ENCODE assay signal across 10 cellular contexts in genomic region chr20:58131581-58132142, GRCh38.
DNase-seq lines count a peak whose midpoint lies in the region; ATAC-seq and TF ChIP-seq lines count a peak whose summit lies in the region.
"Had no signal": no experiment of that assay in that cellular context is flagged by ENCODE, and none has a peak within 500 bp of the region (broad histone marks: within the 10 kb centered on the region; RNA-seq: fewer than 3 reads in every experiment).

No MANE protein-coding gene starts in this region.

- DNase-seq in Daoy (ENCODE audit: low read depth): peak; percentile 88
- DNase-seq in NCI-H146 treated with DMSO at 0.1 percent for 48 hours (lab: John Stamatoyannopoulos, UW; ENCODE audit: unreplicated experiment): peak; percentile 86
- DNase-seq in endothelial cell (ENCODE audit: low spot score): no peak
- DNase-seq in stimulated activated CD4-positive, alpha-beta T cell treated with anti-CD3 and anti-CD28 coated beads, Interleukin-2, amount 100 ng/mL, for 48 hours: no peak
- DNase-seq in activated gamma-delta T cell (lab: John Stamatoyannopoulos, UW): no peak
- DNase-seq in mesendoderm: no peak
- DNase-seq: NCI-H526 had no signal

- no peak overlapping the region for H3K18ac ChIP-seq in mesendoderm (ENCODE audit: low read length)

- no peaks in the 10 kb centered on the region for H3K36me3 ChIP-seq in parathyroid adenoma (ENCODE audit: control insufficient read depth, insufficient read depth, low read length)
- no peaks in the 10 kb centered on the region for H3K36me3 ChIP-seq in mesendoderm (ENCODE audit: control insufficient read depth, insufficient read depth, low read length)
- H3K36me3 ChIP-seq: heart right ventricle had no signal

- H3K27me3 Mint-ChIP-seq in endothelial cell (ENCODE audit: unreplicated experiment): no peaks in the 10 kb centered on the region

- H2AK5ac ChIP-seq in mesendoderm (ENCODE audit: low read length): no peak overlapping the region

- H3K27ac Mint-ChIP-seq in endothelial cell (ENCODE audit: unreplicated experiment): peak overlapping the region; percentile 90

- no peaks in the 10 kb centered on the region for H3K9me3 ChIP-seq in parathyroid adenoma (ENCODE audit: control insufficient read depth, low read length)

- no peak overlapping the region for H3K23ac ChIP-seq in mesendoderm (ENCODE audit: low read length)

- no peak overlapping the region for H4K5ac ChIP-seq in mesendoderm (ENCODE audit: low read length)

- H2BK5ac ChIP-seq in mesendoderm (ENCODE audit: low read length): no peak overlapping the region

- H3K4me1 ChIP-seq in parathyroid adenoma (no peaks in the 10 kb centered on the region), mesendoderm (ENCODE audit: control insufficient read depth, low read depth, low read length) (no peaks in the 10 kb centered on the region)

- H3K9ac ChIP-seq in parathyroid adenoma (no peak overlapping the region), mesendoderm (ENCODE audit: low read length) (no peak overlapping the region)

- H3K79me2 ChIP-seq in parathyroid adenoma (no peaks in the 10 kb centered on the region), mesendoderm (ENCODE audit: control insufficient read depth, insufficient read depth, low read length) (no peaks in the 10 kb centered on the region)

- no CpG with 5 or more reads among the region's 8 CpGs for WGBS in mesendoderm (ENCODE audit: extremely low coverage, insufficient coverage, low lambda C conversion rate)

- no peaks in the 10 kb centered on the region for H3K79me1 ChIP-seq in mesendoderm (ENCODE audit: low read length)

- ATAC-seq in HG03025 (IDR thresholded peaks at IDR 0.05; ENCODE audit: low FRiP score, unreplicated experiment): no peak

- H3K4ac ChIP-seq in mesendoderm (ENCODE audit: low read depth, low read length): no peak overlapping the region

- no peaks in the 10 kb centered on the region for H3K36me3 Mint-ChIP-seq in endothelial cell (ENCODE audit: low read depth, unreplicated experiment)

- no peaks in the 10 kb centered on the region for H3K9me3 Mint-ChIP-seq in endothelial cell (ENCODE audit: unreplicated experiment)

- TF ChIP-seq CTCF in endothelial cell (IDR thresholded peaks at IDR 0.05; ENCODE audit: unreplicated experiment): no peak
- no peak for TF ChIP-seq CTCF in parathyroid adenoma (IDR thresholded peaks at IDR 0.05)

- peak overlapping the region; percentile 21 for H3K4me3 ChIP-seq in parathyroid adenoma (ENCODE audit: low read depth, low read length)
- no peak overlapping the region for H3K4me3 ChIP-seq in mesendoderm (ENCODE audit: low read length)

- H2AFZ ChIP-seq in parathyroid adenoma: peak overlapping the region; percentile 59

- H3K4me2 ChIP-seq in parathyroid adenoma (ENCODE audit: low read length) (peak overlapping the region; percentile 25), mesendoderm (ENCODE audit: low read length) (no peak overlapping the region)

- H3K27ac ChIP-seq in parathyroid adenoma (peak overlapping the region; percentile 50), mesendoderm (ENCODE audit: low read depth, low read length) (no peak overlapping the region)

- peaks cover 39% of the 10 kb centered on the region for H3K4me1 Mint-ChIP-seq in endothelial cell (ENCODE audit: unreplicated experiment)

- no peak overlapping the region for H3K56ac ChIP-seq in mesendoderm (ENCODE audit: low read length)

- H3K27me3 ChIP-seq in parathyroid adenoma (ENCODE audit: control insufficient read depth, insufficient read depth, low read length) (no peaks in the 10 kb centered on the region), mesendoderm (ENCODE audit: insufficient read depth, low read length, poor library complexity) (no peaks in the 10 kb centered on the region)

- no peak overlapping the region for H2BK15ac ChIP-seq in mesendoderm (replicated peaks; ENCODE audit: low read depth)

- no peak overlapping the region for H2BK120ac ChIP-seq in mesendoderm (ENCODE audit: low read depth, low read length)

- H4K8ac ChIP-seq in mesendoderm (ENCODE audit: low read depth, low read length): no peak overlapping the region

- H3K4me3 Mint-ChIP-seq in endothelial cell (ENCODE audit: unreplicated experiment): peak overlapping the region; percentile 40

Comparison
In these comparisons a context has a peak if more than half of its experiments do, and no peak if none do; other contexts are left out.
1. DNase-seq: peak in Daoy (single experiment) and NCI-H146 treated with DMSO at 0.1 percent for 48 hours (single experiment); none in endothelial cell (single experiment), stimulated activated CD4-positive, alpha-beta T cell treated with anti-CD3 and anti-CD28 coated beads, Interleukin-2, amount 100 ng/mL, for 48 hours (0 of 2), activated gamma-delta T cell (single experiment) and mesendoderm (single experiment).